ENCODE assay signal across 12 cellular contexts in the genomic region with DNA sequence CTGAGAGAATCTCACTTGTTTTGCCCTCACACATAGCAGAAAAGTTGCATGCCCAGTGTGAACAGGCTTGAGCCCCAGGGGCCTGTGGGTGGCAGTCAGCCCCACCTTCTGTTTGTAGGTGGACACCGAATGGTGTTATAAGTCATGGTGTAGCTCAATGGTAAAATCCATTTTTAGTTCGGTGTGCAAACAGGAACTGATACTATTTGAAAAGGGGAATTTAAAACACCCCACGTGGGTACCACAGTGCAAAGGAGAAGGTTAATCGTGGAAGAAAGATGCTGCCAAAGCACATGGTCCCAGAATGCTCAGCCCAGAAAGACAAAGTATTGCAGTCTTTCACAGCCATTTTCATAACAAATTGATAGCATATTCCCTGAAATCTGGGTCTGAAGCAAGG.
DNase-seq lines count a peak whose midpoint lies in the region; ATAC-seq, FAIRE-seq and TF ChIP-seq lines count a peak whose summit lies in the region.
"Had no signal": no experiment of that assay in that cellular context is flagged by ENCODE, and none has a peak within 500 bp of the region (broad histone marks: within the 10 kb centered on the region; RNA-seq: fewer than 3 reads in every experiment).

No MANE protein-coding gene starts in this region.

- H3K27ac ChIP-seq in HepG2 (ENCODE audit: extremely low read length, insufficient read depth, low read length): no peak overlapping the region
- H3K27ac ChIP-seq in right lobe of liver: no peak overlapping the region

- no peaks in the 10 kb centered on the region for H3K27me3 Mint-ChIP-seq in stimulated activated naive B cell treated with anti-CD40 and anti-IgM and Interleukin-4, amounts not matched to agents 10 μg/mL and 1 μg/mL and 100 μg/mL, for 72 hours
- no peaks in the 10 kb centered on the region for H3K27me3 Mint-ChIP-seq in activated T-helper 2 cell treated with anti-CD3 and anti-CD28 coated beads, Interferon-gamma antibody, Interleukin-2, Interleukin-4, amounts not matched to agents 10 μg/mL and 5 μg/mL and 100 μg/mL, durations not matched to agents 14 hours and 24 hours and 36 hours (ENCODE audit: low read depth)
- H3K27me3 Mint-ChIP-seq in T-cell: peaks cover 0 to 9% of the 10 kb centered on the region in 2 donors

- H3K4me3 Mint-ChIP-seq in stimulated activated naive B cell treated with anti-CD40 and anti-IgM and Interleukin-4, amounts not matched to agents 10 μg/mL and 1 μg/mL and 100 μg/mL, for 72 hours: peak overlapping the region in 1 of 2 donors; percentile 7
- no peak overlapping the region for H3K4me3 Mint-ChIP-seq in activated T-helper 2 cell treated with anti-CD3 and anti-CD28 coated beads, Interferon-gamma antibody, Interleukin-2, Interleukin-4, amounts not matched to agents 10 μg/mL and 5 μg/mL and 100 μg/mL, durations not matched to agents 14 hours and 24 hours and 36 hours (ENCODE audit: low read depth)
- no peak overlapping the region for H3K4me3 Mint-ChIP-seq in T-cell
- H3K4me3 Mint-ChIP-seq: type B pancreatic cell had no signal

- H3K36me3 Mint-ChIP-seq in stimulated activated naive B cell treated with anti-CD40 and anti-IgM and Interleukin-4, amounts not matched to agents 10 μg/mL and 1 μg/mL and 100 μg/mL, for 72 hours: peaks cover 3 to 4% of the 10 kb centered on the region in 2 donors
- H3K36me3 Mint-ChIP-seq in activated T-helper 2 cell treated with anti-CD3 and anti-CD28 coated beads, Interferon-gamma antibody, Interleukin-2, Interleukin-4, amounts not matched to agents 10 μg/mL and 5 μg/mL and 100 μg/mL, durations not matched to agents 14 hours and 24 hours and 36 hours (ENCODE audit: low read depth): no peaks in the 10 kb centered on the region
- H3K36me3 Mint-ChIP-seq in T-cell: no peaks in the 10 kb centered on the region
- H3K36me3 Mint-ChIP-seq: type B pancreatic cell had no signal

- TF ChIP-seq RAD21 in HepG2 (CRISPR knock-in tag; IDR thresholded peaks at IDR 0.05): no peak

- peaks cover 28 to 38% of the 10 kb centered on the region in 2 donors for H3K4me1 Mint-ChIP-seq in stimulated activated naive B cell treated with anti-CD40 and anti-IgM and Interleukin-4, amounts not matched to agents 10 μg/mL and 1 μg/mL and 100 μg/mL, for 72 hours
- peaks cover 1% of the 10 kb centered on the region for H3K4me1 Mint-ChIP-seq in activated T-helper 2 cell treated with anti-CD3 and anti-CD28 coated beads, Interferon-gamma antibody, Interleukin-2, Interleukin-4, amounts not matched to agents 10 μg/mL and 5 μg/mL and 100 μg/mL, durations not matched to agents 14 hours and 24 hours and 36 hours (ENCODE audit: low read depth)
- H3K4me1 Mint-ChIP-seq in T-cell: peaks cover 0 to 8% (median 0%) of the 10 kb centered on the region in 3 donors

- BruUV-seq in HepG2 (replicated peaks; lab: Mats Ljungman, UMichigan): no TSS peak

- no peaks in the 10 kb centered on the region for H3K9me3 ChIP-seq in HepG2 (ENCODE audit: low read length)
- no peaks in the 10 kb centered on the region for H3K9me3 ChIP-seq in right lobe of liver

- in situ Hi-C loops in HepG2 (cut with HindIII; ENCODE audit: extremely low pct_ligation_motif_present, low pct_unique_long_range_greater_than_20kb): loop anchor here (5.0 kb wide), 1 partner anchor 696 kb away; no protein-coding TSS in a partner anchor

- 13% methylated on average over 4 of the region's 4 CpGs for WGBS in HepG2 (ENCODE audit: low lambda C conversion rate)
- 24% methylated on average over 3 of the region's 4 CpGs for WGBS in right lobe of liver (ENCODE audit: insufficient coverage, low coverage, low lambda C conversion rate, missing lambda C conversion rate)

- no peak overlapping the region for H3K4me3 ChIP-seq in HepG2 (replicated peaks in 1 of 3; ENCODE audit: insufficient read depth in 1 of 3, low read depth in 2 of 3, low read length in 3 of 3)
- H3K4me3 ChIP-seq in right lobe of liver: no peak overlapping the region

- peaks cover 4 to 34% of the 10 kb centered on the region in 2 experiments; a peak in 3 of 5 replicates for H3K27me3 ChIP-seq in HepG2 (ENCODE audit: control insufficient read depth in 1 of 2, insufficient read depth in 2 of 2, low read length in 2 of 2)
- no peaks in the 10 kb centered on the region for H3K27me3 ChIP-seq in right lobe of liver

- POLR2A ChIA-PET in HepG2 (lab: Yijun Ruan, JAX): no interaction called here
- POLR2A ChIA-PET in T-cell (lab: Charles Lee): no interaction called here

- no peak for TF ChIP-seq EP300 in HepG2 (IDR thresholded peaks at IDR 0.05; ENCODE audit: low read depth in 2 of 2, low read length in 2 of 2)
- TF ChIP-seq EP300 in HepG2 (CRISPR knock-in tag; IDR thresholded peaks at IDR 0.05; ENCODE audit: borderline replicate concordance): no peak

- FAIRE-seq in HepG2 (lab: Jason Lieb, UNC): no peak
- FAIRE-seq: A204.1, HTR-8/SVneo had no signal

- no peaks in the 10 kb centered on the region for H3K36me3 ChIP-seq in HepG2 (replicated peaks in 1 of 2; ENCODE audit: control insufficient read depth in 1 of 2, insufficient read depth in 2 of 2, low read length in 2 of 2)
- H3K36me3 ChIP-seq in right lobe of liver: no peaks in the 10 kb centered on the region

- H3K79me2 ChIP-seq in HepG2 (ENCODE audit: insufficient read depth, low read length): no peaks in the 10 kb centered on the region

- H2AFZ ChIP-seq in HepG2 (ENCODE audit: low read length): no peak overlapping the region

- no peak for TF ChIP-seq POLR2A in HepG2 (IDR thresholded peaks at IDR 0.05; ENCODE audit: insufficient read depth in 1 of 2, low read depth in 2 of 2, low read length in 2 of 2)
- TF ChIP-seq POLR2A in right lobe of liver (IDR thresholded peaks at IDR 0.05): no peak

- H3K9me3 Mint-ChIP-seq in stimulated activated naive B cell treated with anti-CD40 and anti-IgM and Interleukin-4, amounts not matched to agents 10 μg/mL and 1 μg/mL and 100 μg/mL, for 72 hours: peaks cover 0 to 3% of the 10 kb centered on the region in 2 donors
- no peaks in the 10 kb centered on the region for H3K9me3 Mint-ChIP-seq in activated T-helper 2 cell treated with anti-CD3 and anti-CD28 coated beads, Interferon-gamma antibody, Interleukin-2, Interleukin-4, amounts not matched to agents 10 μg/mL and 5 μg/mL and 100 μg/mL, durations not matched to agents 14 hours and 24 hours and 36 hours
- H3K9me3 Mint-ChIP-seq in T-cell: no peaks in the 10 kb centered on the region
- H3K9me3 Mint-ChIP-seq: type B pancreatic cell had no signal

- no peaks in the 10 kb centered on the region for H4K20me1 ChIP-seq in HepG2 (ENCODE audit: insufficient read depth, low read length)

- H3K9ac ChIP-seq in HepG2 (ENCODE audit: insufficient read depth, low read depth, low read length): no peak overlapping the region

- CTCF ChIA-PET in HepG2 (lab: Yijun Ruan, JAX; ENCODE audit: low intra/inter-chr PET ratio, low total read pairs) (no interaction called here), T-cell (lab: Charles Lee) (interaction anchor here (0.7 to 0.9 kb wide), 2 partner anchors 24 to 427 kb away, joined by 3 read pairs; no protein-coding TSS in a partner anchor)

- H3K4me2 ChIP-seq in HepG2 (ENCODE audit: low read depth, low read length): no peak overlapping the region

- no peak for DNase-seq in HepG2 (ENCODE audit: low spot score)
- DNase-seq in right lobe of liver: no peak
- DNase-seq in stimulated activated naive B cell treated with anti-CD40 and anti-IgM and Interleukin-4, amounts not matched to agents 10 μg/mL and 1 μg/mL and 100 μg/mL, for 72 hours: peak; percentile 60
- DNase-seq in A172 (ENCODE audit: low spot score): no peak
- no peak for DNase-seq in activated T-helper 2 cell treated with anti-CD3 and anti-CD28 coated beads, Interferon-gamma antibody, Interleukin-2, Interleukin-4, amounts not matched to agents 10 μg/mL and 5 μg/mL and 100 μg/mL, durations not matched to agents 14 hours and 24 hours and 36 hours (ENCODE audit: low spot score)
- DNase-seq in T-cell: no peak
- DNase-seq: GF-D8 had no signal

- peak overlapping the region; percentile 83 for H3K27ac Mint-ChIP-seq in stimulated activated naive B cell treated with anti-CD40 and anti-IgM and Interleukin-4, amounts not matched to agents 10 μg/mL and 1 μg/mL and 100 μg/mL, for 72 hours
- no peak overlapping the region for H3K27ac Mint-ChIP-seq in activated T-helper 2 cell treated with anti-CD3 and anti-CD28 coated beads, Interferon-gamma antibody, Interleukin-2, Interleukin-4, amounts not matched to agents 10 μg/mL and 5 μg/mL and 100 μg/mL, durations not matched to agents 14 hours and 24 hours and 36 hours
- H3K27ac Mint-ChIP-seq in T-cell: no peak overlapping the region
- H3K27ac Mint-ChIP-seq: type B pancreatic cell had no signal

- no peak for TF ChIP-seq CTCF in HepG2 (CRISPR knock-in tag; IDR thresholded peaks at IDR 0.05)
- no peak for TF ChIP-seq CTCF in right lobe of liver (IDR thresholded peaks at IDR 0.05)

- intact Hi-C loops in HepG2 (cut with micrococcal nuclease; ENCODE audit: unreplicated experiment) (no loop called here), right lobe of liver (cut with DNase I) (no loop called here)
- intact Hi-C loops in activated T-helper 2 cell treated with anti-CD3 and anti-CD28 coated beads, Interferon-gamma antibody, Interleukin-2, Interleukin-4, amounts not matched to agents 10 μg/mL and 5 μg/mL and 100 μg/mL, durations not matched to agents 14 hours and 24 hours and 36 hours (cut with micrococcal nuclease): no loop called here

- ATAC-seq in HepG2: no peak; the same call in 2 of the 3 replicates
- ATAC-seq in right lobe of liver: no peak
- ATAC-seq in HG02759 (IDR thresholded peaks at IDR 0.05; ENCODE audit: unreplicated experiment): peak; percentile 86
- ATAC-seq in HG03521 (IDR thresholded peaks at IDR 0.05; ENCODE audit: unreplicated experiment): peak; percentile 75
- ATAC-seq in stimulated activated naive B cell treated with anti-CD40 and anti-IgM and Interleukin-4, amounts not matched to agents 10 μg/mL and 1 μg/mL and 100 μg/mL, for 72 hours (replicated peaks): peak; percentile 96
- no peak for ATAC-seq in T-cell (replicated peaks in 1 of 4)

- H3K4me1 ChIP-seq in HepG2 (ENCODE audit: insufficient read depth, low read length) (no peaks in the 10 kb centered on the region), right lobe of liver (no peaks in the 10 kb centered on the region)

TF ChIP-seq in HepG2, 621 proteins besides CTCF, POLR2A, EP300 and RAD21:
- TF ChIP-seq MNT (IDR thresholded peaks at IDR 0.05): peak; percentile 14; the same call in 1 of the 2 replicates
- TF ChIP-seq RARA (CRISPR knock-in tag; IDR thresholded peaks at IDR 0.05): no peak

Comparison
In these comparisons a context has a peak if more than half of its experiments do, and no peak if none do; other contexts are left out.
1. ATAC-seq: peak in HG02759 (single experiment), HG03521 (single experiment) and stimulated activated naive B cell treated with anti-CD40 and anti-IgM and Interleukin-4, amounts not matched to agents 10 μg/mL and 1 μg/mL and 100 μg/mL, for 72 hours (2 of 2); none in HepG2 (single experiment), right lobe of liver (0 of 4) and T-cell (0 of 4).